Comparison of ENCODE assay signal across 9 cellular contexts in genomic region chr12:46677749-46678148, GRCh38.
A peak's percentile ranks its signal among the peaks of the same experiment; 100 is the strongest.
DNase-seq lines count a peak whose midpoint lies in the region; ATAC-seq, FAIRE-seq and TF ChIP-seq lines count a peak whose summit lies in the region.
"Had no signal": no experiment of that assay in that cellular context is flagged by ENCODE, and none has a peak within 500 bp of the region (broad histone marks: within the 10 kb centered on the region; RNA-seq: fewer than 3 reads in every experiment).

No MANE protein-coding gene starts in this region.

- no peak for FAIRE-seq in small intestine (lab: Jason Lieb, UNC)

- H3K4me3 ChIP-seq in small intestine (ENCODE audit: low read depth in 1 of 2, low read length in 2 of 2): no peak overlapping the region

- no peaks in the 10 kb centered on the region for H3K4me1 ChIP-seq in small intestine (ENCODE audit: control insufficient read depth in 2 of 2, insufficient read depth in 1 of 2, low read depth in 1 of 2, low read length in 1 of 2)

- DNase-seq in NCI-H1105 treated with DMSO at 0.1 percent for 48 hours (lab: John Stamatoyannopoulos, UW) (peak; percentile 30), NCI-H1105 (lab: John Stamatoyannopoulos, UW) (no peak), astrocyte of the hippocampus (ENCODE audit: low read depth, low spot score) (peak; percentile 37), myocyte (ENCODE audit: low read depth) (peak; percentile 46), small intestine (no peak)
- DNase-seq: naive B cell had no signal

- 92 to 96% (median 95%) methylated on average over 2 of the region's 2 CpGs for WGBS in small intestine, 3 donors

- H3K36me3 ChIP-seq in small intestine (ENCODE audit: control insufficient read depth in 2 of 2, insufficient read depth in 2 of 2, low read length in 2 of 2): no peaks in the 10 kb centered on the region

- no peak for ATAC-seq in GM21737 (IDR thresholded peaks at IDR 0.05; ENCODE audit: unreplicated experiment)
- ATAC-seq in GM21529 (IDR thresholded peaks at IDR 0.05; ENCODE audit: unreplicated experiment): no peak

- peak; percentile 32; the same call in 1 of the 2 replicates for TF ChIP-seq CTCF in LNCAP (IDR thresholded peaks at IDR 0.05)

- no peak overlapping the region for H3K27ac ChIP-seq in small intestine (ENCODE audit: low read depth in 1 of 2, low read length in 1 of 2)

- H3K27me3 ChIP-seq in small intestine (ENCODE audit: control insufficient read depth in 2 of 2, insufficient read depth in 2 of 2, low read length in 2 of 2): no peaks in the 10 kb centered on the region

- H3K9me3 ChIP-seq in small intestine (ENCODE audit: control insufficient read depth, low read depth): no peaks in the 10 kb centered on the region

Comparison
In these comparisons a context has a peak if more than half of its experiments do, and no peak if none do; other contexts are left out.
1. DNase-seq: peak in NCI-H1105 treated with DMSO at 0.1 percent for 48 hours (single experiment), astrocyte of the hippocampus (single experiment) and myocyte (single experiment); none in NCI-H1105 (single experiment) and small intestine (single experiment).